In the genomic region with DNA sequence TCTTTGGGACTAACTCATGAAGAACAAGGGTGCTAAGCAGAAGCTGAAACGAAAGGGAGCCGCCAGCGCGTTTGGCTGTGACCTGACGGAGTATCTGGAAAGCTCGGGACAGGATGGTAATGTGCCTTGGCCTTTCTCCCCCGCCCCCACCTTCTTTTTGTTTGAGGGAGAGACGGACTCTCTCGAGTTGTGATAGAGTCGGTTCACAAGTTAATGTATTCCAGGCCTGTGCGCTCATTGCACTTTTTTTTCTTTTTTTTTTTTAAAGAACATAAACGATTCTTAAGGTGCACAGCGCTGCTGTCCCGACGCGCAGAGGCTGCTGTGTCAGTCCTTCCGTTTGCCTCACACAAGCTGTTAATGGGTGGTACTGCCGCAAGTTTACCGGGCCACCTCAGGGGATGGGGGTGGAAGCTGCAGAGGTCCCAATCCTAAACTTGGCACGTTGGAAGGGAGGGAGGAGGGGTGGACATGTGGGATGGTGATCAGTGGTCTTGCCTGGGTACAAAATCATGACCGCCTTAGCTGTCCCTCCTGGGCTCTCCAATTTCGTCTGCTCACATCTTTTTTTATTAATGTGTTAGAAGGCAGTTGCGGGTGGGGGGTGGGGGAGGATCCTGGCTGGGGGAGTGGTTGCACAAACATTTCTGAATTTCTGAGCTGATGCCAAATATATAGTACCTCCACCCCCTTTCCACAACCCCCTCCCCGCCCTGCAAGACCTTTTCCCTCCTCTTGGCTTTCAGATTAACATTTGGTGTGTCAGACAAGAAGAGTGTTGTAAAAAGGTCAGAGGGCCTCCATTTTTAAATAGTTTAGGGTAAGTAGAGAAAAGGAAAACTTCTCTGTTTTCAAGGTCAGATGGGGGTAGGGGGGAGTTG, we compare ENCODE assay signal across 8 cellular contexts. TPM values are rescaled to one million over a fixed set of nuclear protein-coding genes. Genes with fewer than 3 reads are reported as not detected.
DNase-seq lines count a peak whose midpoint lies in the region; ATAC-seq and TF ChIP-seq lines count a peak whose summit lies in the region.

No MANE protein-coding gene starts in this region.

- H3K27me3 Mint-ChIP-seq in MCF 10A (ENCODE audit: insufficient read depth, unreplicated experiment) = no peaks in the 10 kb centered on the region

- H3K27me3 ChIP-seq in BJ (ENCODE audit: control insufficient read depth, insufficient read depth, low read length) = no peaks in the 10 kb centered on the region
- no peaks in the 10 kb centered on the region for H3K27me3 ChIP-seq in layer of hippocampus (ENCODE audit: control insufficient read depth, insufficient read depth, low read length)

- POLR2A ChIA-PET in BJ (lab: Charles Lee) (interaction anchor here (0.6 kb wide), 2 partner anchors 16 to 67 kb away, joined by 3 to 4 read pairs; no protein-coding TSS in a partner anchor), MCF 10A (lab: Yijun Ruan, JAX) (interaction anchor here (0.6 to 5.8 kb wide), 12 partner anchors 10 to 429 kb away, joined by 3 to 32 read pairs (median 4); a partner anchor contains a TSS)

- peak overlapping the region; percentile 64 for H3K4me3 ChIP-seq in BJ (ENCODE audit: low read depth, low read length)

- H3K27ac ChIP-seq in layer of hippocampus (ENCODE audit: low read depth, low read length) = peak overlapping the region; percentile 81

- no peak for TF ChIP-seq CTCF in BJ (IDR thresholded peaks at IDR 0.05; ENCODE audit: insufficient read depth, low read depth, low read length)
- no peak for TF ChIP-seq CTCF in MCF 10A (IDR thresholded peaks at IDR 0.05; ENCODE audit: unreplicated experiment)

- intact Hi-C loops in MCF 10A (cut with micrococcal nuclease) = loop anchor here (5.0 kb wide), 1 partner anchor 132 kb away; no protein-coding TSS in a partner anchor

- no peaks in the 10 kb centered on the region for H3K9me3 Mint-ChIP-seq in MCF 10A (ENCODE audit: unreplicated experiment)

- ATAC-seq in GM19328 (IDR thresholded peaks at IDR 0.05; ENCODE audit: unreplicated experiment) (peak; percentile 27), HG03432 (IDR thresholded peaks at IDR 0.05; ENCODE audit: unreplicated experiment) (peak; percentile 32)

- peak overlapping the region; percentile 81 for H3K4me3 Mint-ChIP-seq in MCF 10A (ENCODE audit: unreplicated experiment)

- no peaks in the 10 kb centered on the region for H3K36me3 ChIP-seq in BJ (ENCODE audit: control insufficient read depth, insufficient read depth, low read length)

- peaks cover 13% of the 10 kb centered on the region for H3K4me1 Mint-ChIP-seq in MCF 10A (ENCODE audit: insufficient read depth, unreplicated experiment)

- DNase-seq in BJ (ENCODE audit: low read depth) (no peak), T-helper 9 cell (peak; percentile 46), MCF 10A (ENCODE audit: unreplicated experiment) (peak; percentile 49), foreskin melanocyte (no peak)
- peak; percentile 53 for DNase-seq in stimulated activated CD4-positive, alpha-beta T cell treated with anti-CD3 and anti-CD28 coated beads, Interleukin-4, amount 100 ng/mL, for 1 hour

- BruUV-seq in MCF 10A (replicated peaks; lab: Mats Ljungman, UMichigan) = no TSS peak

- peak overlapping the region; percentile 63 for H3K27ac Mint-ChIP-seq in MCF 10A (ENCODE audit: low read depth, unreplicated experiment)

- CTCF ChIA-PET in BJ (lab: Yijun Ruan, JAX) = interaction anchor here (1.1 to 5.9 kb wide), 5 partner anchors 11 to 58 kb away, joined by 3 to 20 read pairs (median 5); no protein-coding TSS in a partner anchor
- CTCF ChIA-PET in MCF 10A (lab: Yijun Ruan, JAX) = interaction anchor here (0.6 to 1.5 kb wide), 8 partner anchors 21 to 221 kb away, joined by 3 to 8 read pairs (median 4); a partner anchor contains a TSS

- peaks cover 6% of the 10 kb centered on the region for H3K36me3 Mint-ChIP-seq in MCF 10A (ENCODE audit: insufficient read depth, unreplicated experiment)

RNA-seq across cellular contexts. Expression of a gene that starts 0.9 kb away (rescaled TPM):
- 18.9 and 19.4 TPM in 2 replicates for polyA plus RNA-seq in BJ (2011; rRNA removed)
- 22.3 and 28.4 TPM in 2 replicates for polyA minus RNA-seq in BJ (2011; rRNA and poly(A)+ RNA removed)
- total RNA-seq in MCF 10A (2022) = 4.4 and 4.7 TPM in 2 replicates

RNA-seq across cellular contexts. Expression of a gene that starts 54.5 kb away (rescaled TPM):
- polyA plus RNA-seq in BJ (2011; rRNA removed) = 20.9 and 30.2 TPM in 2 replicates
- 18.4 and 27.0 TPM in 2 replicates for polyA minus RNA-seq in BJ (2011; rRNA and poly(A)+ RNA removed)
- total RNA-seq in MCF 10A (2022) = 18.3 and 20.4 TPM in 2 replicates

Comparison
In these comparisons a context has a peak if more than half of its experiments do, and no peak if none do; other contexts are left out.
1. DNase-seq: peak in T-helper 9 cell (single experiment), MCF 10A (single experiment) and stimulated activated CD4-positive, alpha-beta T cell treated with anti-CD3 and anti-CD28 coated beads, Interleukin-4, amount 100 ng/mL, for 1 hour (single experiment); none in BJ (single experiment) and foreskin melanocyte (single experiment).